10 cellular contexts compared by ENCODE assay signal in genomic region chr4:173490817-173491518, GRCh38. TPM values are rescaled to one million over a fixed set of nuclear protein-coding genes. Genes with fewer than 3 reads are reported as not detected.
DNase-seq lines count a peak whose midpoint lies in the region; ATAC-seq and TF ChIP-seq lines count a peak whose summit lies in the region.
"Had no signal": no experiment of that assay in that cellular context is flagged by ENCODE, and none has a peak within 500 bp of the region (broad histone marks: within the 10 kb centered on the region; RNA-seq: fewer than 3 reads in every experiment).

No MANE protein-coding gene starts in this region.

- intact Hi-C loops in IMR-90 (cut with micrococcal nuclease): loop anchor here (1.0 kb wide), 1 partner anchor 122 kb away; no protein-coding TSS in a partner anchor

- in situ Hi-C loops in IMR-90 (cut with MboI; ENCODE audit: low sequenced_read_pairs): loop anchor here (5.0 to 10.0 kb wide), 2 partner anchors 69 to 176 kb away; no protein-coding TSS in a partner anchor

- 0 out of 2 replicates have a peak overlapping the region, but pooled peaks have one; percentile 15 for H3K14ac ChIP-seq in IMR-90 (replicated peaks; ENCODE audit: low read depth, low read length)

- H3K4ac ChIP-seq in IMR-90 (ENCODE audit: low read depth, low read length): peak overlapping the region; percentile 85

- H3K4me1 ChIP-seq in IMR-90 (ENCODE audit: control insufficient read depth, insufficient read depth, low read length): peaks cover 24% of the 10 kb centered on the region

- no TSS peak for BruUV-seq in IMR-90 (replicated peaks; lab: Mats Ljungman, UMichigan)

- TF ChIP-seq RAD21 in IMR-90 (IDR thresholded peaks at IDR 0.05; ENCODE audit: low read length): no peak

- peak overlapping the region; percentile 93; the same call in 1 of the 2 replicates for H2AK5ac ChIP-seq in IMR-90 (ENCODE audit: low read depth, low read length)

- H2AK9ac ChIP-seq in IMR-90 (replicated peaks; ENCODE audit: low read depth, low read length, poor library complexity): peak overlapping the region; percentile 44

- no peak for TF ChIP-seq POLR2A in IMR-90 (IDR thresholded peaks at IDR 0.05; ENCODE audit: low read depth, low read length)

- H3K36me3 ChIP-seq in IMR-90 (ENCODE audit: control insufficient read depth, insufficient read depth, low read length): no peaks in the 10 kb centered on the region
- H3K36me3 ChIP-seq: lower lobe of right lung had no signal

- ATAC-seq in IMR-90 (ENCODE audit: low read depth) (peak; percentile 65), GM19395 (IDR thresholded peaks at IDR 0.05; ENCODE audit: unreplicated experiment) (no peak), HG02571 (IDR thresholded peaks at IDR 0.05; ENCODE audit: unreplicated experiment) (no peak), GM18520 (IDR thresholded peaks at IDR 0.05; ENCODE audit: unreplicated experiment) (no peak)

- H3K9me3 ChIP-seq in IMR-90 (ENCODE audit: control insufficient read depth, insufficient read depth, low read length): no peaks in the 10 kb centered on the region
- H3K9me3 ChIP-seq: lower lobe of right lung had no signal

- peak overlapping the region; percentile 35; the same call in 1 of the 2 replicates for H3K27ac ChIP-seq in IMR-90 (ENCODE audit: insufficient read depth, low read length)
- H3K27ac ChIP-seq: lower lobe of right lung had no signal

- H3K23ac ChIP-seq in IMR-90 (ENCODE audit: low read depth, low read length): peak overlapping the region; percentile 55; the same call in 1 of the 2 replicates

- H3K56ac ChIP-seq in IMR-90 (ENCODE audit: extremely low read depth, insufficient read depth, low read length): peak overlapping the region; percentile 34; the same call in 1 of the 2 replicates

- peak overlapping the region; percentile 83 for H4K91ac ChIP-seq in IMR-90 (ENCODE audit: insufficient read depth, low read depth, low read length)

- peak overlapping the region; percentile 92 for H4K5ac ChIP-seq in IMR-90 (ENCODE audit: low read depth, low read length)

- peak overlapping the region; percentile 64 for H2AFZ ChIP-seq in IMR-90 (replicated peaks; ENCODE audit: low read length, poor library complexity)

- H3K27me3 ChIP-seq in IMR-90 (ENCODE audit: control insufficient read depth, insufficient read depth, low read length): peaks cover 22% of the 10 kb centered on the region

- H3K4me3 ChIP-seq in IMR-90 (ENCODE audit: insufficient read depth, low read depth, low read length): no peak overlapping the region
- H3K4me3 ChIP-seq: lower lobe of right lung had no signal

- H2BK5ac ChIP-seq in IMR-90 (ENCODE audit: low read depth, low read length, poor library complexity, severe bottlenecking): peak overlapping the region; percentile 67

- H3K9me1 ChIP-seq in IMR-90 (ENCODE audit: insufficient read depth, low read length): peaks cover 7% of the 10 kb centered on the region; the same call in 1 of the 2 replicates

- no CpG with 5 or more reads among the region's 4 CpGs for WGBS in IMR-90 (ENCODE audit: extremely low coverage in 2 of 2, insufficient read length in 1 of 2), 2 experiments

- peak overlapping the region; percentile 2; the same call in 1 of the 2 replicates for H3K9ac ChIP-seq in IMR-90 (ENCODE audit: low read depth, low read length)

- peak overlapping the region; percentile 79 for H2BK20ac ChIP-seq in IMR-90 (ENCODE audit: low read depth, low read length)

- H3K18ac ChIP-seq in IMR-90 (ENCODE audit: low read depth, low read length): peak overlapping the region; percentile 92

- peak; percentile 53 for DNase-seq in AG08395 (ENCODE audit: low spot score)
- DNase-seq in IMR-90: peak; percentile 67
- DNase-seq in amniotic stem cell (lab: John Stamatoyannopoulos, UW): peak; percentile 9
- DNase-seq in islet precursor cell: peak; percentile 83
- DNase-seq in NCI-H1048 (lab: John Stamatoyannopoulos, UW): no peak
- DNase-seq: lower lobe of right lung had no signal

- no peaks in the 10 kb centered on the region for H4K20me1 ChIP-seq in IMR-90 (ENCODE audit: insufficient read depth, low read length)

- H2BK120ac ChIP-seq in IMR-90 (ENCODE audit: low read depth, low read length): peak overlapping the region; percentile 87

- POLR2A ChIA-PET in IMR-90 (lab: Charles Lee; ENCODE audit: unreplicated experiment): no interaction called here

- H3K4me2 ChIP-seq in IMR-90 (ENCODE audit: low read depth, low read length): peak overlapping the region; percentile 21; the same call in 1 of the 2 replicates

- H3K79me1 ChIP-seq in IMR-90 (ENCODE audit: low read depth in 1 of 2, low read length in 2 of 2): no peaks in the 10 kb centered on the region

- dilution Hi-C loops in IMR-90 (cut with HindIII; ENCODE audit: low sequenced_read_pairs, unreplicated experiment): no loop called here

- no peak for TF ChIP-seq CTCF in IMR-90 (conservative IDR thresholded peaks at IDR 0.05; ENCODE audit: low read depth, low read length)

- peak overlapping the region in 1 of 2 experiments; percentile 76; a peak in 2 of 4 replicates for H4K8ac ChIP-seq in IMR-90 (ENCODE audit: low read depth in 2 of 2, low read length in 2 of 2)

- CTCF ChIA-PET in IMR-90 (lab: Yijun Ruan, JAX): interaction anchor here (0.7 to 1.8 kb wide), 2 partner anchors 11 to 70 kb away, joined by 3 to 6 read pairs; no protein-coding TSS in a partner anchor

- H2BK15ac ChIP-seq in IMR-90 (ENCODE audit: low read depth, low read length): peak overlapping the region; percentile 42; the same call in 1 of the 3 replicates

TF ChIP-seq in IMR-90, 13 proteins besides CTCF, POLR2A, EP300 and RAD21:
- no peak for TF ChIP-seq ELK1 (IDR thresholded peaks at IDR 0.05; ENCODE audit: borderline replicate concordance, low read depth, low read length)
- TF ChIP-seq FOS (IDR thresholded peaks at IDR 0.05; ENCODE audit: low read depth, low read length): peak; percentile 41

RNA-seq across cellular contexts. Expression of gene HAND2, which starts 39.1 kb away (rescaled TPM):
- total RNA-seq in IMR-90 (2012; rRNA removed): 0.36 and 0.56 TPM in 2 replicates
- polyA plus RNA-seq in IMR-90 (2012; rRNA removed): 0.67 and 0.97 TPM in 2 replicates
- 0.71 and 1.9 TPM in 2 replicates for polyA plus RNA-seq in IMR-90 (2012; cell fraction: cytosol; rRNA removed)
- 0.57 and 1.4 TPM in 2 replicates for polyA plus RNA-seq in IMR-90 (2012; cell fraction: nucleus; rRNA removed; ENCODE audit: low replicate concordance)
- total RNA-seq: T-helper 2 cell treated with Interferon-gamma antibody and Interleukin-4, amounts not matched to agents 100 ng/mL and 5 ng/mL, for 36 hours had no signal
